15 cellular contexts compared by ENCODE assay signal in genomic region chr7:128435311-128435654, GRCh38. TPM values are rescaled to one million over a fixed set of nuclear protein-coding genes. Genes with fewer than 3 reads are reported as not detected.
DNase-seq lines count a peak whose midpoint lies in the region; ATAC-seq and TF ChIP-seq lines count a peak whose summit lies in the region.
"Had no signal": no experiment of that assay in that cellular context is flagged by ENCODE, and none has a peak within 500 bp of the region (broad histone marks: within the 10 kb centered on the region; RNA-seq: fewer than 3 reads in every experiment).

No MANE protein-coding gene starts in this region.

- H3K4me3 ChIP-seq in choroid plexus epithelial cell (ENCODE audit: low read depth, low read length) (no peak overlapping the region), mucosa of descending colon (no peak overlapping the region)
- H3K4me3 ChIP-seq: SJSA1 had no signal

- H3K4me1 ChIP-seq in mucosa of descending colon (ENCODE audit: low read depth), result no peaks in the 10 kb centered on the region

- H3K9me3 ChIP-seq in mucosa of descending colon, result no peaks in the 10 kb centered on the region
- H3K9me3 ChIP-seq: SJSA1 had no signal

- DNase-seq in DMS53 (lab: John Stamatoyannopoulos, UW) (peak; percentile 54), DMS53 treated with DMSO at 0.1 percent for 48 hours (lab: John Stamatoyannopoulos, UW; ENCODE audit: unreplicated experiment) (no peak), NCI-H146 treated with DMSO at 0.1 percent for 48 hours (lab: John Stamatoyannopoulos, UW; ENCODE audit: unreplicated experiment) (peak; percentile 20), choroid plexus epithelial cell (ENCODE audit: low read depth) (peak; percentile 26), mucosa of descending colon (no peak), NCI-H2029 treated with DMSO at 0.1 percent for 48 hours (lab: John Stamatoyannopoulos, UW) (no peak), posterior cingulate gyrus (no peak)
- DNase-seq: 8988T; CD8-positive, alpha-beta T cell; DND-41; NCI-H1436; NCI-H226; NCI-H526 treated with DMSO at 0.1 percent for 48 hours had no signal

- H3K36me3 ChIP-seq in mucosa of descending colon (ENCODE audit: low read depth), result no peaks in the 10 kb centered on the region
- H3K36me3 ChIP-seq: SJSA1 had no signal

- TF ChIP-seq CTCF in choroid plexus epithelial cell (conservative IDR thresholded peaks at IDR 0.05; ENCODE audit: low read depth, low read length) (no peak), mucosa of descending colon (IDR thresholded peaks at IDR 0.05) (no peak)

- peak; percentile 47 for ATAC-seq in mucosa of descending colon
- no peak for ATAC-seq in GM21529 (IDR thresholded peaks at IDR 0.05; ENCODE audit: unreplicated experiment)
- ATAC-seq: CD8-positive, alpha-beta T cell had no signal

- intact Hi-C loops in mucosa of descending colon (cut with DNase I, micrococcal nuclease) (no loop called here), posterior cingulate gyrus (cut with DNase I) (no loop called here)

RNA-seq across cellular contexts. Expression of gene HILPDA, which starts 20.4 kb away (rescaled TPM):
- 1 to 10 TPM; 5.8 to 9.8 (median 6.6) TPM for total RNA-seq in mucosa of descending colon

RNA-seq across cellular contexts. Expression of gene IMPDH1, which starts 25.5 kb away (rescaled TPM):
- total RNA-seq in mucosa of descending colon, result 10 to 100 TPM; 21.3 to 37.0 (median 35.5) TPM

RNA-seq across cellular contexts. Expression of gene METTL2B, which starts 41.3 kb away (rescaled TPM):
- 10 to 100 TPM; 24.1 to 29.4 (median 28.4) TPM for total RNA-seq in mucosa of descending colon

Comparison
In these comparisons a context has a peak if more than half of its experiments do, and no peak if none do; other contexts are left out.
1. DNase-seq: peak in DMS53 (single experiment), NCI-H146 treated with DMSO at 0.1 percent for 48 hours (single experiment) and choroid plexus epithelial cell (single experiment); none in DMS53 treated with DMSO at 0.1 percent for 48 hours (single experiment), mucosa of descending colon (0 of 3), NCI-H2029 treated with DMSO at 0.1 percent for 48 hours (single experiment) and posterior cingulate gyrus (0 of 10).